1 cellular context compared by ENCODE assay signal in genomic region chr7:142089035-142089434, GRCh38.
TF ChIP-seq lines count a peak whose summit lies in the region.

No MANE protein-coding gene starts in this region.

TF ChIP-seq in GM23338, 12 proteins besides CTCF, POLR2A, EP300 and RAD21:
- TF ChIP-seq ETS1 (IDR thresholded peaks at IDR 0.05) (no peak), ZNF331 (CRISPR knock-in tag; IDR thresholded peaks at IDR 0.05; ENCODE audit: low read depth) (no peak), POLR2AphosphoS5 (IDR thresholded peaks at IDR 0.05; ENCODE audit: low read depth) (no peak), STAT1 (IDR thresholded peaks at IDR 0.05; ENCODE audit: unreplicated experiment) (no peak), JUNB (IDR thresholded peaks at IDR 0.05; ENCODE audit: unreplicated experiment) (no peak), EZH2 (IDR thresholded peaks at IDR 0.05; ENCODE audit: low read depth, unreplicated experiment) (no peak), EZH2phosphoT487 (IDR thresholded peaks at IDR 0.05; ENCODE audit: unreplicated experiment) (no peak), ZNF462 (CRISPR knock-in tag; IDR thresholded peaks at IDR 0.05) (no peak), REST (IDR thresholded peaks at IDR 0.05; ENCODE audit: unreplicated experiment) (no peak), NANOG (IDR thresholded peaks at IDR 0.05; ENCODE audit: borderline replicate concordance) (no peak), CREB1 (CRISPR knock-in tag; IDR thresholded peaks at IDR 0.05; ENCODE audit: low read depth) (no peak), ZNF114 (CRISPR knock-in tag; IDR thresholded peaks at IDR 0.05) (no peak)
TF ChIP-seq in GM23338: peak in this region for 0.
